ENCODE assay signal across 9 cellular contexts in the genomic region with DNA sequence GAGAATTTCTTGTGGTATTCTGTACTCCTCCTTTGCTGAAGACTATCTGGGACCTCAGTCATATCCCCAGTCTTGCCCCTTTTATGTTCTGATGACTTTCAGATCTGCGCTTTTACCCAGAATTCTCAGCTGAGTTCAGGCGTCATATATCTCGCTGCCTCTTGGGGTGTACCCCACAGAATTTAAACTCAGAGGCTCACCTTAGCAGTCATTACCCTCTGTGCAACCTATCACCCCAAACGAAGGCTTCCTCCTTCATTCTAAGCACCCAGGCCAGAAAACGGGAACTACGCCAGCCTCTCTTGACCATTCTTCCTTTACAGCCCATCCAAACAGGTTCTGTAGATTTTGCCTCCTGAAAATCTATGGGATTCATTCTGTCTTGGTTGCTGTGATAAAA.
"Had no signal": no experiment of that assay in that cellular context is flagged by ENCODE, and none has a peak within 500 bp of the region (broad histone marks: within the 10 kb centered on the region; RNA-seq: fewer than 3 reads in every experiment).

No MANE protein-coding gene starts in this region.

- H3K4me3 ChIP-seq: GM23248, K562 had no signal

- H2AFZ ChIP-seq: GM23248 had no signal

- DNase-seq: GM23248, GOT3, H9, HCEC 1CT, IMR-90, KG1 had no signal

- H3K4me3 Mint-ChIP-seq: H9 had no signal

- H3K9me3 Mint-ChIP-seq: H9 had no signal

- H3K27ac ChIP-seq: GM23248 had no signal

- H3K9ac ChIP-seq: GM23248 had no signal

- FAIRE-seq: H54, HTR-8/SVneo, K562 had no signal
